3 cellular contexts compared by ENCODE assay signal in the genomic region with DNA sequence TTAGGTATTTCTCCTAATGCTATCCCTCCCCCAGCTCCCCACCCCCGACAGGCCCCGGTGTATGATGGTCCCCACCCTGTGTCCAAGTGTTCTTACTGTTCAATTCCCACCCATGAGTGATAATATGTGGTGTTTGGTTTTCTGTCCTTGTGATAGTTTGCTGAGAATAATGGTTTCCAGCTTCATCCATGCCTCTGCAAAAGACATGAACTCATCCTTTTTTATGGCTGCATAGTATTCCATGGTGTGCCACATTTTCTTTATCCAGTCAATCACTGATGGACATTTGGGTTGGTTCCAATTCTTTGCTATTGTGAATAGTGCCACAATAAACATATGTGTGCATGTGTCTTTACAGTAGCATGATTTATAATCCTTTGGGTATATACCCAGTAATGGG. TPM values are rescaled to one million over a fixed set of nuclear protein-coding genes. Genes with fewer than 3 reads are reported as not detected.
"Had no signal": no experiment of that assay in that cellular context is flagged by ENCODE, and none has a peak within 500 bp of the region (broad histone marks: within the 10 kb centered on the region; RNA-seq: fewer than 3 reads in every experiment).

No MANE protein-coding gene starts in this region.

RNA-seq across cellular contexts. Expression of a gene that starts 45.4 kb away (rescaled TPM):
- total RNA-seq: HepG2, HT-29 had no signal
- polyA plus RNA-seq: HepG2, IgD-negative memory B cell had no signal
